In the genomic region with DNA sequence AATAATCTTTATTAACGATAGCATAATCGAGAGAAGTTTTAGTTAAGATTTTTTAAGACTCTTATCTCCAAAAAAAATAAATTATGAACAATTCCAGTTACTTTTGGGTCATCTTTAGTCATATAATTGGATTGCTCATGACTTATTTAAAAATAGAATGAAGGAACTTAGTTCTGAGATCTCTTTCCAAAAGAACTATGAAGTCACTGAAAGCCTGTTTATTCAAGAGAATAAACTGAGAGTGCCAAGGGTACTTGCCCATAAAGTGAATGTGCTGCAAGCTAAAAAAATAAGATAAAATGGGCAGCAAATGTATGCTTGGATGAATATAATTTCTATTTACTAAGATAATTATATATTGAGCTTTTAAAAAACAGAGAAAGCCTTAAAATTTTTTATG, we compare ENCODE assay signal across 1 cellular context.
TF ChIP-seq lines count a peak whose summit lies in the region.

No MANE protein-coding gene starts in this region.

TF ChIP-seq in H1, 55 proteins besides CTCF, POLR2A, EP300 and RAD21:
- TF ChIP-seq ATF2 (IDR thresholded peaks at IDR 0.05; ENCODE audit: low read length) (no peak), KDM5A (IDR thresholded peaks at IDR 0.05; ENCODE audit: low read length) (no peak), KDM4A (IDR thresholded peaks at IDR 0.05; ENCODE audit: low read depth, low read length, severe bottlenecking) (no peak), SAP30 (IDR thresholded peaks at IDR 0.05; ENCODE audit: insufficient read depth, insufficient replicate concordance, low read length) (no peak), BRCA1 (IDR thresholded peaks at IDR 0.05; ENCODE audit: low read depth, low read length) (no peak), SIX5 (IDR thresholded peaks at IDR 0.05; ENCODE audit: low read depth, low read length) (no peak), USF2 (IDR thresholded peaks at IDR 0.05; ENCODE audit: low read length) (no peak), TEAD4 (IDR thresholded peaks at IDR 0.05; ENCODE audit: low read depth, low read length) (no peak), TAF7 (optimal IDR thresholded peaks at IDR 0.05; ENCODE audit: borderline replicate concordance, low read depth, low read length) (no peak), SRF (IDR thresholded peaks at IDR 0.05; ENCODE audit: low read depth, low read length) (no peak), JUND (IDR thresholded peaks at IDR 0.05; ENCODE audit: low read length) (no peak), MAFK (IDR thresholded peaks at IDR 0.05; ENCODE audit: low read depth, low read length) (no peak), CHD1 (IDR thresholded peaks at IDR 0.05; ENCODE audit: low read depth, low read length) (no peak), GABPA (IDR thresholded peaks at IDR 0.05; ENCODE audit: borderline replicate concordance, insufficient read depth, low read length) (no peak)
